In genomic region chr22:44592466-44593180, GRCh38 we compare ENCODE assay signal across 22 cellular contexts.
"Had no signal": no experiment of that assay in that cellular context is flagged by ENCODE, and none has a peak within 500 bp of the region (broad histone marks: within the 10 kb centered on the region; RNA-seq: fewer than 3 reads in every experiment).

No MANE protein-coding gene starts in this region.

- H3K9me3 ChIP-seq: mucosa of descending colon, neutrophil, psoas muscle, upper lobe of right lung had no signal

- H3K36me3 ChIP-seq: heart right ventricle, neutrophil, spleen, tibial artery, upper lobe of right lung had no signal

- H3K27ac ChIP-seq: dorsolateral prefrontal cortex, heart right ventricle, neutrophil, psoas muscle, spleen, tibial artery, upper lobe of right lung had no signal

- H3K4me3 ChIP-seq: dorsolateral prefrontal cortex, heart right ventricle, mucosa of descending colon, psoas muscle, spleen, tibial artery, upper lobe of right lung had no signal

- ATAC-seq: heart right ventricle; left lobe of liver; mucosa of descending colon; naive thymus-derived CD8-positive, alpha-beta T cell; psoas muscle; sciatic nerve; stimulated activated memory B cell treated with anti-CD40 and anti-IgM and Interleukin-4, amounts not matched to agents 10 μg/mL and 1 μg/mL and 100 μg/mL, for 72 hours; upper lobe of right lung had no signal

- FAIRE-seq: frontal cortex, islet of Langerhans had no signal

- DNase-seq: cortex of kidney; dorsolateral prefrontal cortex; effector CD8-positive, alpha-beta T cell; heart right ventricle; hypothalamus; kidney glomerular epithelial cell; mammary epithelial cell; spleen; stimulated activated CD4-positive, alpha-beta T cell treated with anti-CD3 and anti-CD28 coated beads, Interleukin-15, amount 100 ng/mL, for 24 hours; stimulated activated CD4-positive, alpha-beta T cell treated with anti-CD3 and anti-CD28 coated beads, Interleukin-1b, Interleukin-23, amount 100 ng/mL, for 48 hours; stimulated activated CD4-positive, alpha-beta T cell treated with anti-CD3 and anti-CD28 coated beads, Interleukin-4, amount 100 ng/mL, for 24 hours; tibial artery; upper lobe of right lung had no signal

- H3K4me1 ChIP-seq: psoas muscle, tibial artery had no signal
